Comparison of ENCODE assay signal across 9 cellular contexts in the genomic region with DNA sequence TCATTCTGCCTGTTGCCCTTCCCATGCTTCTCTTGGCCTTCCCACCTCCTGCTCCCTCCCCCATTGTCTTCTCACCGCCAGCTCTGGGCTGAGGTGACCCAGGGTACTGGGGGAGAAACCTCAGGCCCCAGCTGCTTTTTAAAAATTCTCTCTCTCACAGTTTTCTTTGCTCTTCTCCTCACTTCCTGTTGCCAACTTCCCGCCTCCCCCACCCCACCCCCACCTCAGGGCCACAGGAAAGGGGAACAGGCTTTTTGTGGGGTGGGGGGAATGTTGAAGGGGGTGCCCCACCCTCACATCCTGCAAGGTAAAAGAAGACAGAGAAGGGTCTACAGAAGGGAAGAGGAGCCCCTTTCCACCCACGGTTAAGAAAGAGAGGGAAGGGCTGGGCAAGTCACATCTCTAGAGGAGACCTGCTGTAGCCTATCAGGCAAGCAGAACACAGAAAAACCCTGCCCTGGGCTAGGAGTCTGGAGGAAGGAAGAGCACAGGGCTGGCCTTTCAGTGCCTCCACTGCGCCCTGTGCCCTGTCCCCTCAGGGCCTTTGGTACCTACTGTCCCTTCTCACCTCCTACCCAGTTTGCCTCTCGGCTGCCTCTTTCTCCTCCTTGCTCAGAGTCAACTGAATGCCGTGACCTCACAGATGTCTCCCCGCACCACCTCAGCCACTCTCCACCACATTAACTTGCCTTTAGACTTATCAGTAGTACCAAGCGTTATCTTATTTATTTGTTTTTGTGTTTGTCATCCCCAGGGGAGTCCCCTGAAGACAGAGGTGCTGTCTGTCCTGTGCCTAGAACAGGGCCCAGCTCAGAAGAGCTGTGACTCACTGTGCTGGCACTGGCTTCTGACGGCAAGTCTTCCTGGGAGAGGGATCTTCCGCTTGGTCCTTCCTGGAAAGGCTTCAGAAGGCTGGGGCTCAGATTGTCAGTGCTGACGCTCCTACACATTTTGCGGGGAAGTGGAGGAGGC. TPM values are rescaled to one million over a fixed set of nuclear protein-coding genes. Genes with fewer than 3 reads are reported as not detected.
DNase-seq lines count a peak whose midpoint lies in the region; ATAC-seq, FAIRE-seq and TF ChIP-seq lines count a peak whose summit lies in the region.
"Had no signal": no experiment of that assay in that cellular context is flagged by ENCODE, and none has a peak within 500 bp of the region (broad histone marks: within the 10 kb centered on the region; RNA-seq: fewer than 3 reads in every experiment).

No MANE protein-coding gene starts in this region.

- H3K4me1 ChIP-seq in CD4-positive, CD25-positive, alpha-beta regulatory T cell (ENCODE audit: control insufficient read depth, insufficient read depth, low read length, poor library complexity, severe bottlenecking), result peaks cover 87% of the 10 kb centered on the region
- H3K4me1 ChIP-seq in PC-3 (ENCODE audit: insufficient read depth, low read length) (no peaks in the 10 kb centered on the region), astrocyte (ENCODE audit: insufficient read depth, low read length) (peaks cover 9% of the 10 kb centered on the region), mucosa of stomach (ENCODE audit: control insufficient read depth, insufficient read depth, low read length) (peaks cover 16% of the 10 kb centered on the region)

- peak overlapping the region; percentile 90 to 100 (median 100) for H3K4me3 Mint-ChIP-seq in CD4-positive, CD25-positive, alpha-beta regulatory T cell
- peak overlapping the region; percentile 64 for H3K4me3 Mint-ChIP-seq in astrocyte (ENCODE audit: unreplicated experiment)

- H3K9me3 Mint-ChIP-seq in CD4-positive, CD25-positive, alpha-beta regulatory T cell, result no peaks in the 10 kb centered on the region
- peaks cover 16% of the 10 kb centered on the region for H3K9me3 Mint-ChIP-seq in astrocyte (ENCODE audit: unreplicated experiment)

- FAIRE-seq in astrocyte (lab: Jason Lieb, UNC), result no peak

- ATAC-seq in CD4-positive, CD25-positive, alpha-beta regulatory T cell (ENCODE audit: low read depth in 2 of 2), result peak; percentile 41 to 42
- ATAC-seq in GM21447 (IDR thresholded peaks at IDR 0.05; ENCODE audit: unreplicated experiment), result peak; percentile 37
- peak; percentile 25 for ATAC-seq in PC-3

- no peaks in the 10 kb centered on the region for H3K27me3 Mint-ChIP-seq in CD4-positive, CD25-positive, alpha-beta regulatory T cell
- H3K27me3 Mint-ChIP-seq in astrocyte (ENCODE audit: low read depth, unreplicated experiment), result peaks cover 48% of the 10 kb centered on the region

- TF ChIP-seq CTCF in PC-3 (conservative IDR thresholded peaks at IDR 0.05; ENCODE audit: low read depth, low read length) (no peak), astrocyte (IDR thresholded peaks at IDR 0.05; ENCODE audit: insufficient read depth, low read depth, low read length) (no peak)

- H4K20me1 ChIP-seq in PC-3 (ENCODE audit: low read length) (no peaks in the 10 kb centered on the region), astrocyte (ENCODE audit: insufficient read depth, low read length) (no peaks in the 10 kb centered on the region)

- H3K4me1 Mint-ChIP-seq in CD4-positive, CD25-positive, alpha-beta regulatory T cell, result peaks cover 17 to 81% (median 64%) of the 10 kb centered on the region in 4 donors
- H3K4me1 Mint-ChIP-seq in astrocyte (ENCODE audit: low read depth, unreplicated experiment), result peaks cover 24% of the 10 kb centered on the region

- DNase-seq in CD4-positive, CD25-positive, alpha-beta regulatory T cell, result peak; percentile 57 to 77 (median 59)
- no peak for DNase-seq in PC-3
- peak; percentile 35 for DNase-seq in astrocyte (ENCODE audit: low read depth)
- no peak for DNase-seq in mucosa of gallbladder (ENCODE audit: low spot score)
- no peak for DNase-seq in NCI-H526 treated with DMSO at 0.1 percent for 48 hours (lab: John Stamatoyannopoulos, UW)
- no peak for DNase-seq in NCI-H146 treated with DMSO at 0.1 percent for 48 hours (lab: John Stamatoyannopoulos, UW; ENCODE audit: unreplicated experiment)

- POLR2A ChIA-PET in PC-3 (lab: Charles Lee; ENCODE audit: unreplicated experiment), result no interaction called here

- intact Hi-C loops in PC-3 (cut with micrococcal nuclease), result no loop called here

- H3K9me3 ChIP-seq in CD4-positive, CD25-positive, alpha-beta regulatory T cell (ENCODE audit: control insufficient read depth in 2 of 2, low read length in 2 of 2), result no peaks in the 10 kb centered on the region
- H3K9me3 ChIP-seq in PC-3 (ENCODE audit: low read length) (no peaks in the 10 kb centered on the region), astrocyte (ENCODE audit: insufficient read depth, low read depth, low read length) (no peaks in the 10 kb centered on the region), mucosa of stomach (ENCODE audit: control insufficient read depth, low read length) (no peaks in the 10 kb centered on the region)

- H3K36me3 Mint-ChIP-seq in CD4-positive, CD25-positive, alpha-beta regulatory T cell, result peaks cover 35% of the 10 kb centered on the region
- H3K36me3 Mint-ChIP-seq in astrocyte (ENCODE audit: low read depth, unreplicated experiment), result peaks cover 5% of the 10 kb centered on the region

- H2AFZ ChIP-seq in PC-3 (ENCODE audit: low read length), result no peak overlapping the region
- H2AFZ ChIP-seq in astrocyte (ENCODE audit: low read depth, low read length), result no peak overlapping the region

- H3K36me3 ChIP-seq in CD4-positive, CD25-positive, alpha-beta regulatory T cell (ENCODE audit: control insufficient read depth, insufficient read depth, low read length), result peaks cover 24% of the 10 kb centered on the region
- H3K36me3 ChIP-seq in PC-3 (ENCODE audit: low read depth, low read length) (no peaks in the 10 kb centered on the region), astrocyte (ENCODE audit: insufficient read depth, low read length) (no peaks in the 10 kb centered on the region), mucosa of stomach (ENCODE audit: control insufficient read depth, insufficient read depth, low read length) (no peaks in the 10 kb centered on the region)

- H3K27me3 ChIP-seq in CD4-positive, CD25-positive, alpha-beta regulatory T cell (ENCODE audit: control insufficient read depth, insufficient read depth, low read length), result no peaks in the 10 kb centered on the region
- peaks cover 39% of the 10 kb centered on the region for H3K27me3 ChIP-seq in PC-3 (ENCODE audit: low read length)
- H3K27me3 ChIP-seq in astrocyte (ENCODE audit: insufficient read depth, low read length), result peaks cover 45% of the 10 kb centered on the region
- H3K27me3 ChIP-seq in mucosa of stomach (ENCODE audit: control insufficient read depth, insufficient read depth, low read length), result peaks cover 60% of the 10 kb centered on the region

- H3F3A ChIP-seq in PC-3 (ENCODE audit: low read length, unreplicated experiment), result no peaks in the 10 kb centered on the region

- CTCF ChIA-PET in PC-3 (lab: Charles Lee), result no interaction called here

- peak overlapping the region; percentile 99 to 100 (median 99) for H3K27ac Mint-ChIP-seq in CD4-positive, CD25-positive, alpha-beta regulatory T cell
- peak overlapping the region; percentile 20 for H3K27ac Mint-ChIP-seq in astrocyte (ENCODE audit: unreplicated experiment)

- H3K4me2 ChIP-seq in PC-3 (ENCODE audit: low read length) (no peak overlapping the region), astrocyte (ENCODE audit: low read length) (no peak overlapping the region)

- H3K4me3 ChIP-seq in CD4-positive, CD25-positive, alpha-beta regulatory T cell (ENCODE audit: low read depth, low read length), result peak overlapping the region; percentile 93
- H3K4me3 ChIP-seq in PC-3 (ENCODE audit: low read length) (no peak overlapping the region), astrocyte (ENCODE audit: insufficient read depth, low read depth, low read length) (no peak overlapping the region), mucosa of stomach (ENCODE audit: low read length) (no peak overlapping the region)

- BruUV-seq in PC-3 (replicated peaks; lab: Mats Ljungman, UMichigan), result no TSS peak

- H3K9ac ChIP-seq in PC-3 (ENCODE audit: low read length) (no peak overlapping the region), astrocyte (ENCODE audit: low read length) (no peak overlapping the region), mucosa of stomach (ENCODE audit: low read length) (peak overlapping the region; percentile 7)

- H3K27ac ChIP-seq in CD4-positive, CD25-positive, alpha-beta regulatory T cell (ENCODE audit: insufficient read depth, low read length, poor library complexity, severe bottlenecking), result peak overlapping the region; percentile 97
- no peak overlapping the region for H3K27ac ChIP-seq in PC-3 (ENCODE audit: low read length)
- no peak overlapping the region for H3K27ac ChIP-seq in astrocyte (ENCODE audit: low read depth, low read length)

- H3K79me2 ChIP-seq in PC-3 (ENCODE audit: low read length) (no peaks in the 10 kb centered on the region), astrocyte (ENCODE audit: insufficient read depth, low read length) (no peaks in the 10 kb centered on the region)

- H3K9me2 ChIP-seq in PC-3 (replicated peaks; ENCODE audit: low read length), result no peaks in the 10 kb centered on the region

RNA-seq across cellular contexts. Expression of gene ARHGAP9, which starts 1.7 kb away (rescaled TPM):
- total RNA-seq in CD4-positive, CD25-positive, alpha-beta regulatory T cell, result 403 TPM
- polyA plus RNA-seq in CD4-positive, CD25-positive, alpha-beta regulatory T cell, result 100 to 1,000 TPM; 173 to 192 (median 182) TPM
- not detected in 2 replicates for total RNA-seq in PC-3 (2014; rRNA removed)
- total RNA-seq in astrocyte, result 2.5 and 3.1 TPM in 2 replicates
- 20.4 TPM for total RNA-seq in mucosa of gallbladder
- total RNA-seq: dermis microvascular lymphatic vessel endothelial cell had no signal

RNA-seq across cellular contexts. Expression of gene MARS1, which starts 9.9 kb away (rescaled TPM):
- total RNA-seq in CD4-positive, CD25-positive, alpha-beta regulatory T cell, result 219 TPM
- 10 to 100 TPM; 71.9 to 89.4 (median 80.1) TPM for polyA plus RNA-seq in CD4-positive, CD25-positive, alpha-beta regulatory T cell
- total RNA-seq in PC-3 (2014; rRNA removed) (209 and 210 TPM in 2 replicates), astrocyte (351 and 384 TPM in 2 replicates), mucosa of gallbladder (116 TPM)

RNA-seq across cellular contexts. Expression of gene GLI1, which starts 18.4 kb away (rescaled TPM):
- 0.47 TPM for total RNA-seq in CD4-positive, CD25-positive, alpha-beta regulatory T cell
- under 1 TPM in 3 of 4 donors, not detected in 1; 0.07 to 0.23 (median 0.13) TPM for polyA plus RNA-seq in CD4-positive, CD25-positive, alpha-beta regulatory T cell
- total RNA-seq in PC-3 (2014; rRNA removed) (3.0 TPM in 1 of 2 replicates, not detected in the other), astrocyte (5.8 and 6.8 TPM in 2 replicates), mucosa of gallbladder (6.2 TPM)

RNA-seq across cellular contexts. Expression of gene INHBE, which starts 22.9 kb away (rescaled TPM):
- not detected for total RNA-seq in CD4-positive, CD25-positive, alpha-beta regulatory T cell
- under 1 TPM in 1 of 4 donors, not detected in 3; 0.06 TPM for polyA plus RNA-seq in CD4-positive, CD25-positive, alpha-beta regulatory T cell
- total RNA-seq in PC-3 (2014; rRNA removed) (not detected in 2 replicates), astrocyte (24.6 and 37.5 TPM in 2 replicates), mucosa of gallbladder (0.58 TPM)
- total RNA-seq: dermis microvascular lymphatic vessel endothelial cell had no signal

RNA-seq across cellular contexts. Expression of gene DDIT3, which starts 42.3 kb away (rescaled TPM):
- total RNA-seq in CD4-positive, CD25-positive, alpha-beta regulatory T cell, result 159 TPM
- 10 to 100 TPM; 17.8 to 25.3 (median 20.9) TPM for polyA plus RNA-seq in CD4-positive, CD25-positive, alpha-beta regulatory T cell
- total RNA-seq in PC-3 (2014; rRNA removed) (27.4 and 33.1 TPM in 2 replicates), astrocyte (42.6 and 45.1 TPM in 2 replicates), mucosa of gallbladder (24.6 TPM)

Comparison
In these comparisons a context has a peak if more than half of its experiments do, and no peak if none do; other contexts are left out.
1. DNase-seq: peak in CD4-positive, CD25-positive, alpha-beta regulatory T cell (3 of 3) and astrocyte (single experiment); none in PC-3 (single experiment), mucosa of gallbladder (single experiment), NCI-H526 treated with DMSO at 0.1 percent for 48 hours (single experiment) and NCI-H146 treated with DMSO at 0.1 percent for 48 hours (single experiment).
2. RNA of gene ARHGAP9, which starts 1.7 kb away (total RNA-seq): 403 TPM in CD4-positive, CD25-positive, alpha-beta regulatory T cell (single experiment); 20.4 TPM in mucosa of gallbladder (single experiment), 2.5 to 3.1 TPM in astrocyte and not detected in PC-3; every median in the first group is over 10 times any median in the second.
3. Peak in every context shown above with its lines, with median percentiles within 50 percentile points of each other: ATAC-seq.